Comparison of ENCODE assay signal across 1 cellular context in genomic region chr19:33248553-33248953, GRCh38.
TF ChIP-seq lines count a peak whose summit lies in the region.

No MANE protein-coding gene starts in this region.

TF ChIP-seq in H1, 55 proteins besides CTCF, POLR2A, EP300 and RAD21:
- no peak for TF ChIP-seq SIN3A (conservative IDR thresholded peaks at IDR 0.05 in 1 of 2, IDR thresholded peaks at IDR 0.05 in 1 of 2; ENCODE audit: low read depth in 1 of 2, low read length in 2 of 2)
- TF ChIP-seq CREB1 (IDR thresholded peaks at IDR 0.05), result no peak
- no peak for TF ChIP-seq BRCA1 (IDR thresholded peaks at IDR 0.05; ENCODE audit: low read depth, low read length)
- TF ChIP-seq TEAD4 (IDR thresholded peaks at IDR 0.05; ENCODE audit: low read depth, low read length), result no peak
- no peak for TF ChIP-seq SIRT6 (IDR thresholded peaks at IDR 0.05; ENCODE audit: low read length)
- no peak for TF ChIP-seq USF2 (IDR thresholded peaks at IDR 0.05; ENCODE audit: low read length)
- TF ChIP-seq SP1 (IDR thresholded peaks at IDR 0.05; ENCODE audit: low read depth, low read length), result no peak
- TF ChIP-seq E2F6 (IDR thresholded peaks at IDR 0.05), result no peak
- no peak for TF ChIP-seq EZH2 (IDR thresholded peaks at IDR 0.05; ENCODE audit: low read depth, low read length, severe bottlenecking)
- no peak for TF ChIP-seq KDM4A (IDR thresholded peaks at IDR 0.05; ENCODE audit: low read depth, low read length, severe bottlenecking)
- no peak for TF ChIP-seq TBP (IDR thresholded peaks at IDR 0.05; ENCODE audit: low read depth, low read length)
- TF ChIP-seq HDAC6 (IDR thresholded peaks at IDR 0.05; ENCODE audit: low read depth, low read length), result no peak
- no peak for TF ChIP-seq SP4 (IDR thresholded peaks at IDR 0.05; ENCODE audit: low read length)
- TF ChIP-seq SIX5 (IDR thresholded peaks at IDR 0.05; ENCODE audit: low read depth, low read length), result no peak
- TF ChIP-seq CBX5 (IDR thresholded peaks at IDR 0.05; ENCODE audit: low read depth, low read length), result no peak
- no peak for TF ChIP-seq YY1 (IDR thresholded peaks at IDR 0.05; ENCODE audit: low read depth, low read length)
- no peak for TF ChIP-seq POLR2AphosphoS5 (IDR thresholded peaks at IDR 0.05; ENCODE audit: low read depth, low read length)
- no peak for TF ChIP-seq RFX5 (IDR thresholded peaks at IDR 0.05; ENCODE audit: borderline replicate concordance, low read depth, low read length)
- no peak for TF ChIP-seq KDM1A (IDR thresholded peaks at IDR 0.05; ENCODE audit: borderline replicate concordance, low read length)
- TF ChIP-seq CHD1 (IDR thresholded peaks at IDR 0.05; ENCODE audit: low read depth, low read length), result no peak
